Comparison of ENCODE assay signal across 10 cellular contexts in the genomic region with DNA sequence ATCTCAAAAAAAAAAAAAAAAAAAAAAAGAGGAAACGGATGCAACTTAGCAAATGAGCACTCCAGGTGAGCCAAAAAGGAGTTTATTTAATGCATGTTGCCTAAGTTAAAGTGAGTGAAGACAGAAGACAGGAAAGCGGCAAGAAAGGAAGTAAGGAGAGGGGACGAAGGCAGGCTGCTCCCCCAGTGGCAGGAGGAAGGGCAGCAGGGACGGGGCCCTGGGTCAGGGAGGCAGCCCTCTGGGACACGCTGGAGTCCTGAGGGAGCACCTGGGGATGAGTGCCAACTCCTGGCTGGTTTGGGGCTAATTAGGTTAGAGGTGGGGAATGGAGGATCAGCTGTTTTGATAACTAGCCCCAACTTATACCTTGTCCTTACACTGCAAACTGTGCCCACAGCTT. TPM values are rescaled to one million over a fixed set of nuclear protein-coding genes. Genes with fewer than 3 reads are reported as not detected.
A peak's percentile ranks its signal among the peaks of the same experiment; 100 is the strongest.
DNase-seq lines count a peak whose midpoint lies in the region; ATAC-seq and TF ChIP-seq lines count a peak whose summit lies in the region.
"Had no signal": no experiment of that assay in that cellular context is flagged by ENCODE, and none has a peak within 500 bp of the region (broad histone marks: within the 10 kb centered on the region; RNA-seq: fewer than 3 reads in every experiment).

No MANE protein-coding gene starts in this region.

- peak overlapping the region; percentile 27 to 80 (median 74); a peak in 20 of 22 replicates for H3K27ac ChIP-seq in BLaER1 treated with 17β-estradiol and CSF1 and Interleukin-3, amounts not matched to agents 10 nM and 100 nM
- no peak overlapping the region for H3K27ac ChIP-seq in HCT116 (ENCODE audit: low read depth, low read length)
- H3K27ac ChIP-seq: skin epidermis had no signal

- no peak overlapping the region for H3K4me3 ChIP-seq in BLaER1 treated with 17β-estradiol and CSF1 and Interleukin-3, amounts not matched to agents 10 nM and 100 nM
- H3K4me3 ChIP-seq in HCT116 (replicated peaks in 1 of 2; ENCODE audit: low read depth in 1 of 2, low read length in 2 of 2): no peak overlapping the region
- H3K4me3 ChIP-seq: skin epidermis had no signal

- H4K20me1 ChIP-seq in BLaER1 treated with 17β-estradiol and CSF1 and Interleukin-3, amounts not matched to agents 10 nM and 100 nM: no peaks in the 10 kb centered on the region
- no peaks in the 10 kb centered on the region for H4K20me1 ChIP-seq in HCT116 (ENCODE audit: insufficient read depth)

- TF ChIP-seq RAD21 in HCT116 (IDR thresholded peaks at IDR 0.05; ENCODE audit: low read depth): no peak

- DNase-seq in HCT116 (ENCODE audit: low read depth, low spot score): no peak
- peak; percentile 63 for DNase-seq in iPS-NIHi7 (ENCODE audit: extremely low spot score)
- no peak for DNase-seq in stimulated activated CD4-positive, alpha-beta T cell treated with anti-CD3 and anti-CD28 coated beads, Interleukin-4, amount 100 ng/mL, for 24 hours
- DNase-seq in stimulated activated naive CD4-positive, alpha-beta T cell treated with Interleukin-2 at 50 U/mL for 16 hours (lab: John Stamatoyannopoulos, UW): no peak
- DNase-seq in amniotic stem cell (lab: John Stamatoyannopoulos, UW): no peak
- DNase-seq: OCI-M1 had no signal

- H3K79me2 ChIP-seq in HCT116 (ENCODE audit: insufficient read depth, low read length): no peaks in the 10 kb centered on the region

- CTCF ChIA-PET in HCT116 (lab: Charles Lee): no interaction called here

- POLR2A ChIA-PET in HCT116 (lab: Charles Lee): no interaction called here

- no peaks in the 10 kb centered on the region for H3K27me3 ChIP-seq in BLaER1 treated with 17β-estradiol and CSF1 and Interleukin-3, amounts not matched to agents 10 nM and 100 nM
- no peaks in the 10 kb centered on the region for H3K27me3 ChIP-seq in HCT116 (ENCODE audit: insufficient read depth, low read length)

- no peaks in the 10 kb centered on the region for H3K9me2 ChIP-seq in HCT116 (ENCODE audit: insufficient read depth)

- RAD21 ChIA-PET in HCT116 (lab: Charles Lee; ENCODE audit: low non-redundant PET in 1 of 2, low total read pairs in 2 of 2, uncharacterized antibody in 2 of 2, unreplicated experiment in 2 of 2): interaction anchor here in 1 of 2 experiments (0.7 kb wide), 1 partner anchor 174 kb away, joined by 3 read pairs; no protein-coding TSS in a partner anchor

- H3K4me1 ChIP-seq in BLaER1 treated with 17β-estradiol and CSF1 and Interleukin-3, amounts not matched to agents 10 nM and 100 nM: peaks cover 55 to 59% (median 56%) of the 10 kb centered on the region in 10 experiments
- H3K4me1 ChIP-seq in HCT116 (ENCODE audit: control insufficient read depth in 1 of 2, insufficient read depth in 2 of 2, low read length in 2 of 2): no peaks in the 10 kb centered on the region

- no peaks in the 10 kb centered on the region for H3K36me3 ChIP-seq in BLaER1 treated with 17β-estradiol and CSF1 and Interleukin-3, amounts not matched to agents 10 nM and 100 nM
- no peaks in the 10 kb centered on the region for H3K36me3 ChIP-seq in HCT116 (ENCODE audit: control insufficient read depth in 1 of 2, insufficient read depth in 2 of 2, low read length in 2 of 2)

- TF ChIP-seq POLR2A in HCT116 (IDR thresholded peaks at IDR 0.05; ENCODE audit: borderline replicate concordance, extremely low read depth, insufficient read depth, insufficient read length): no peak

- H3K9me3 ChIP-seq in BLaER1 treated with 17β-estradiol and CSF1 and Interleukin-3, amounts not matched to agents 10 nM and 100 nM (replicated peaks in 1 of 11): peaks cover 0 to 8% (median 0%) of the 10 kb centered on the region in 11 experiments; a peak in 3 of 22 replicates
- H3K9me3 ChIP-seq in HCT116 (ENCODE audit: control insufficient read depth in 1 of 2, insufficient read depth in 1 of 2, low read depth in 1 of 2, low read length in 2 of 2): no peaks in the 10 kb centered on the region

- ATAC-seq in HCT116 (peak; percentile 59), SK-N-SH treated with all-trans-retinoic acid at 6 μM for 48 hours (peak; percentile 31; the same call in 2 of the 3 replicates), GM18909 (IDR thresholded peaks at IDR 0.05; ENCODE audit: poor library complexity, unreplicated experiment) (no peak)

- peak overlapping the region in 10 of 11 experiments; percentile 11 to 67 (median 56); a peak in 17 of 22 replicates for H3K9ac ChIP-seq in BLaER1 treated with 17β-estradiol and CSF1 and Interleukin-3, amounts not matched to agents 10 nM and 100 nM
- no peak overlapping the region for H3K9ac ChIP-seq in HCT116 (ENCODE audit: low read length)

- no TSS peak for BruUV-seq in HCT116 (replicated peaks; lab: Mats Ljungman, UMichigan)

- peak in 2 of 3 experiments; percentile 33 to 46; a peak in 4 of 6 replicates for TF ChIP-seq CTCF in HCT116 (IDR thresholded peaks at IDR 0.05 in 2 of 3, conservative IDR thresholded peaks at IDR 0.05 in 1 of 3; ENCODE audit: borderline replicate concordance in 1 of 3, insufficient read depth in 1 of 3, low read depth in 2 of 3, low read length in 2 of 3)

- intact Hi-C loops in HCT116 (cut with micrococcal nuclease): no loop called here

- peak overlapping the region; percentile 69 to 93 (median 84) for H3K4me2 ChIP-seq in BLaER1 treated with 17β-estradiol and CSF1 and Interleukin-3, amounts not matched to agents 10 nM and 100 nM
- no peak overlapping the region for H3K4me2 ChIP-seq in HCT116 (ENCODE audit: low read length)

- H2AFZ ChIP-seq in HCT116 (ENCODE audit: low read depth, low read length, poor library complexity, severe bottlenecking): no peak overlapping the region

TF ChIP-seq in HCT116, 20 proteins besides CTCF, POLR2A, EP300 and RAD21 (continues in another document):
- TF ChIP-seq CBX3 (IDR thresholded peaks at IDR 0.05; ENCODE audit: low read depth): no peak
- TF ChIP-seq ZFX (IDR thresholded peaks at IDR 0.05): no peak
- TF ChIP-seq, protein P1, sequence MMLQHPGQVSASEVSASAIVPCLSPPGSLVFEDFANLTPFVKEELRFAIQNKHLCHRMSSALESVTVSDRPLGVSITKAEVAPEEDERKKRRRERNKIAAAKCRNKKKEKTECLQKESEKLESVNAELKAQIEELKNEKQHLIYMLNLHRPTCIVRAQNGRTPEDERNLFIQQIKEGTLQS (IDR thresholded peaks at IDR 0.05): no peak
- TF ChIP-seq, protein P2, sequence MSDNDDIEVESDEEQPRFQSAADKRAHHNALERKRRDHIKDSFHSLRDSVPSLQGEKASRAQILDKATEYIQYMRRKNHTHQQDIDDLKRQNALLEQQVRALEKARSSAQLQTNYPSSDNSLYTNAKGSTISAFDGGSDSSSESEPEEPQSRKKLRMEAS (IDR thresholded peaks at IDR 0.05): no peak
- no peak for TF ChIP-seq FOSL1 (IDR thresholded peaks at IDR 0.05; ENCODE audit: low read depth)
- TF ChIP-seq, protein P3, sequence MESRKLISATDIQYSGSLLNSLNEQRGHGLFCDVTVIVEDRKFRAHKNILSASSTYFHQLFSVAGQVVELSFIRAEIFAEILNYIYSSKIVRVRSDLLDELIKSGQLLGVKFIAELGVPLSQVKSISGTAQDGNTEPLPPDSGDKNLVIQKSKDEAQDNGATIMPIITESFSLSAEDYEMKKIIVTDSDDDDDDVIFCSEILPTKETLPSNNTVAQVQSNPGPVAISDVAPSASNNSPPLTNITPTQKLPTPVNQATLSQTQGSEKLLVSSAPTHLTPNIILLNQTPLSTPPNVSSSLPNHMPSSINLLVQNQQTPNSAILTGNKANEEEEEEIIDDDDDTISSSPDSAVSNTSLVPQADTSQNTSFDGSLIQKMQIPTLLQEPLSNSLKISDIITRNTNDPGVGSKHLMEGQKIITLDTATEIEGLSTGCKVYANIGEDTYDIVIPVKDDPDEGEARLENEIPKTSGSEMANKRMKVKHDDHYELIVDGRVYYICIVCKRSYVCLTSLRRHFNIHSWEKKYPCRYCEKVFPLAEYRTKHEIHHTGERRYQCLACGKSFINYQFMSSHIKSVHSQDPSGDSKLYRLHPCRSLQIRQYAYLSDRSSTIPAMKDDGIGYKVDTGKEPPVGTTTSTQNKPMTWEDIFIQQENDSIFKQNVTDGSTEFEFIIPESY (IDR thresholded peaks at IDR 0.05; ENCODE audit: extremely low read depth, insufficient replicate concordance, low read length): no peak
- no peak for TF ChIP-seq SP1 (IDR thresholded peaks at IDR 0.05; ENCODE audit: low read depth)
- no peak for TF ChIP-seq SIN3A (IDR thresholded peaks at IDR 0.05; ENCODE audit: low read depth)

TF ChIP-seq in SK-N-SH treated with all-trans-retinoic acid at 6 μM for 48 hours, 23 proteins besides CTCF, POLR2A, EP300 and RAD21:
- TF ChIP-seq SNAI2 (CRISPR knock-in tag; IDR thresholded peaks at IDR 0.05): no peak
- TF ChIP-seq ZNF70 (CRISPR knock-in tag; IDR thresholded peaks at IDR 0.05): no peak
- TF ChIP-seq, protein P4, sequence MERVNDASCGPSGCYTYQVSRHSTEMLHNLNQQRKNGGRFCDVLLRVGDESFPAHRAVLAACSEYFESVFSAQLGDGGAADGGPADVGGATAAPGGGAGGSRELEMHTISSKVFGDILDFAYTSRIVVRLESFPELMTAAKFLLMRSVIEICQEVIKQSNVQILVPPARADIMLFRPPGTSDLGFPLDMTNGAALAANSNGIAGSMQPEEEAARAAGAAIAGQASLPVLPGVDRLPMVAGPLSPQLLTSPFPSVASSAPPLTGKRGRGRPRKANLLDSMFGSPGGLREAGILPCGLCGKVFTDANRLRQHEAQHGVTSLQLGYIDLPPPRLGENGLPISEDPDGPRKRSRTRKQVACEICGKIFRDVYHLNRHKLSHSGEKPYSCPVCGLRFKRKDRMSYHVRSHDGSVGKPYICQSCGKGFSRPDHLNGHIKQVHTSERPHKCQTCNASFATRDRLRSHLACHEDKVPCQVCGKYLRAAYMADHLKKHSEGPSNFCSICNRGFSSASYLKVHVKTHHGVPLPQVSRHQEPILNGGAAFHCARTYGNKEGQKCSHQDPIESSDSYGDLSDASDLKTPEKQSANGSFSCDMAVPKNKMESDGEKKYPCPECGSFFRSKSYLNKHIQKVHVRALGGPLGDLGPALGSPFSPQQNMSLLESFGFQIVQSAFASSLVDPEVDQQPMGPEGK (CRISPR knock-in tag; IDR thresholded peaks at IDR 0.05; ENCODE audit: borderline replicate concordance): no peak
- no peak for TF ChIP-seq CSDC2 (CRISPR knock-in tag; IDR thresholded peaks at IDR 0.05)
- no peak for TF ChIP-seq OSR1 (CRISPR knock-in tag; IDR thresholded peaks at IDR 0.05)
- no peak for TF ChIP-seq GLIS3 (CRISPR knock-in tag; IDR thresholded peaks at IDR 0.05)
- TF ChIP-seq ZFP30 (CRISPR knock-in tag; IDR thresholded peaks at IDR 0.05): no peak

RNA-seq across cellular contexts. Expression of a gene that starts 37.0 kb away (rescaled TPM):
- 44.7 TPM for total RNA-seq in HCT116 (2021; ENCODE audit: unreplicated experiment)
- 17.3 and 17.7 TPM in 2 replicates for polyA plus RNA-seq in HCT116 (2012)

RNA-seq across cellular contexts. Expression of a gene that starts 54.4 kb away (rescaled TPM):
- 14.4 TPM for total RNA-seq in HCT116 (2021; ENCODE audit: unreplicated experiment)
- 8.1 and 9.3 TPM in 2 replicates for polyA plus RNA-seq in HCT116 (2012)

RNA-seq across cellular contexts. Expression of a gene that starts 54.4 kb away (rescaled TPM):
- total RNA-seq in HCT116 (2021; ENCODE audit: unreplicated experiment): 242 TPM
- 183 and 307 TPM in 2 replicates for polyA plus RNA-seq in HCT116 (2012)
